ENCODE assay signal across 35 cellular contexts in the genomic region with DNA sequence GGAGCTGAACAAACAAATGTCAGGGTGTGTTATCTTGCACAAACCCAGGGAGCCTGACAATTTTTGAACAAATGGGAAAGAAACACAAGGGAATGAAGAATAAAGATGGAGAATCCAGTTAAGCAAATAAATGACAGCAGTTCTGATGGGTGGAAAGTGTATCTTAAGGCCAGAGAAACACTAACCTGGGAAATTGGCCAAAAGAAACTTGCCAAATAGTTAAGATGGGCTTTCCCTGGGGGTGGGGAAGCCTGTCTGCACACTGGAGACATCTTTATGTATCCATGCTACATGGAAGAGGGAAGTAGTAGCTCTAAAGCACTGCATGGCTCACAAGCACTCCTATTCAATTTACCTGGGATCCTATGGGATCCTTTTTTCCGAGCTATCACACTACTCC.
"Had no signal": no experiment of that assay in that cellular context is flagged by ENCODE, and none has a peak within 500 bp of the region (broad histone marks: within the 10 kb centered on the region; RNA-seq: fewer than 3 reads in every experiment).

No MANE protein-coding gene starts in this region.

- ATAC-seq: activated CD4-positive, alpha-beta T cell treated with anti-CD3 and anti-CD28 coated beads for 36 hours; activated CD4-positive, CD25-positive, alpha-beta regulatory T cell treated with anti-CD3 and anti-CD28 coated beads, Interleukin-2, amount 50 U/mL, for 24 hours; activated CD8-positive, alpha-beta T cell treated with anti-CD3 and anti-CD28 coated beads for 36 hours; activated naive CD4-positive, alpha-beta T cell treated with anti-CD3 and anti-CD28 coated beads, Interleukin-2, amount 50 U/mL, for 72 hours; activated T-cell treated with anti-CD3 and anti-CD28 coated beads, Interleukin-2, amount 50 U/mL, for 4 hours; activated T-cell treated with anti-CD3 and anti-CD28 coated beads, Interleukin-2, amount 50 U/mL, for 72 hours; activated T-helper 17 cell treated with anti-CD3 and anti-CD28 coated beads, Interleukin-2, amount 50 U/mL, for 72 hours; body of pancreas; WTC11 had no signal

- DNase-seq: activated CD4-positive, alpha-beta T cell treated with anti-CD3 and anti-CD28 coated beads for 1 hour; activated CD4-positive, alpha-beta T cell treated with anti-CD3 and anti-CD28 coated beads for 36 hours; activated CD4-positive, alpha-beta T cell treated with anti-CD3 and anti-CD28 coated beads for 48 hours; activated CD4-positive, alpha-beta T cell treated with anti-CD3 and anti-CD28 coated beads, Interleukin-2, amount 10 ng/mL, durations not matched to agents 7 days and 5 days; activated CD4-positive, alpha-beta T cell treated with anti-CD3 and anti-CD28 coated beads, Interleukin-2, amount 50 U/mL, for 48 hours; activated CD4-positive, CD25-positive, alpha-beta regulatory T cell; activated CD8-positive, alpha-beta memory T cell treated with anti-CD3 and anti-CD28 coated beads, Interleukin-2, amount 50 U/mL, for 4 hours; activated CD8-positive, alpha-beta T cell treated with anti-CD3 and anti-CD28 coated beads for 36 hours; activated effector memory CD4-positive, alpha-beta T cell treated with anti-CD3 and anti-CD28 coated beads, Interleukin-2, amount 50 U/mL, for 16 hours; activated gamma-delta T cell treated with Interleukin-2 at 50 U/mL for 16 hours; activated naive CD4-positive, alpha-beta T cell; activated naive CD4-positive, alpha-beta T cell treated with anti-CD3 and anti-CD28 coated beads for 36 hours; activated naive CD4-positive, alpha-beta T cell treated with anti-CD3 and anti-CD28 coated beads, Interleukin-2, amount 50 U/mL, for 16 hours; activated naive CD8-positive, alpha-beta T cell treated with anti-CD3 and anti-CD28 coated beads for 36 hours; activated T-cell treated with anti-CD3 and anti-CD28 coated beads for 4 hours; activated T-cell treated with anti-CD3 and anti-CD28 coated beads, Interleukin-2, amount 50 U/mL, for 1 hour; activated T-cell treated with anti-CD3 and anti-CD28 coated beads, Interleukin-2, amount 50 U/mL, for 4 hours; activated T-cell treated with anti-CD3 and anti-CD28 coated beads, Interleukin-2, amount 50 U/mL, for 72 hours; adrenal gland; amniotic stem cell; aorta; body of pancreas; brain microvascular endothelial cell; central memory CD4-positive, alpha-beta T cell; T-helper 1 cell; T-helper 2 cell; T-helper 9 cell; WERI-Rb-1 had no signal

- H3K9me3 ChIP-seq: body of pancreas, breast epithelium had no signal

- H3K4me1 ChIP-seq: breast epithelium had no signal

- H3K27ac ChIP-seq: adrenal gland, body of pancreas, brain microvascular endothelial cell, breast epithelium, WERI-Rb-1 had no signal

- FAIRE-seq: astrocyte, TTC549 had no signal

- H3K36me3 ChIP-seq: adrenal gland, brain microvascular endothelial cell, breast epithelium, WERI-Rb-1 had no signal

- H3K4me3 ChIP-seq: adrenal gland, body of pancreas, breast epithelium had no signal

- H3K27me3 ChIP-seq: adrenal gland, body of pancreas, brain microvascular endothelial cell, breast epithelium had no signal
